In genomic region chr15:73753250-73754130, GRCh38 we compare ENCODE assay signal across 9 cellular contexts. TPM values are rescaled to one million over a fixed set of nuclear protein-coding genes. Genes with fewer than 3 reads are reported as not detected.
DNase-seq lines count a peak whose midpoint lies in the region; ATAC-seq and TF ChIP-seq lines count a peak whose summit lies in the region.
"Had no signal": no experiment of that assay in that cellular context is flagged by ENCODE, and none has a peak within 500 bp of the region (broad histone marks: within the 10 kb centered on the region; RNA-seq: fewer than 3 reads in every experiment).

TSS of gene INSYN1 (minus strand) at chr15:73753351. CDS start at chr15:73751130, 2,221 bp downstream.

- H3K4me3 ChIP-seq in AG10803 (ENCODE audit: low read length) (peak within 1 kb of the TSS; percentile 58), SK-N-MC (peak within 1 kb of the TSS; percentile 68), neural progenitor cell (peak within 1 kb of the TSS; percentile 71)

- no peaks in the 10 kb centered on the region for H3K9me3 ChIP-seq in SK-N-MC (ENCODE audit: low read depth, low read length)
- H3K9me3 ChIP-seq in neural progenitor cell (ENCODE audit: low read depth), result no peaks in the 10 kb centered on the region

- peaks cover 7% of the 10 kb centered on the region for H4K20me1 ChIP-seq in neural progenitor cell (ENCODE audit: low read depth)

- H3K4me1 Mint-ChIP-seq in neural progenitor cell, result peaks cover 36% of the 10 kb centered on the region

- H3K9ac ChIP-seq in SK-N-MC (ENCODE audit: insufficient read length) (no peak within 1 kb of the TSS), neural progenitor cell (no peak within 1 kb of the TSS)

- peak within 1 kb of the TSS; percentile 39 for H3K27ac Mint-ChIP-seq in neural progenitor cell

- H3K79me2 ChIP-seq in neural progenitor cell (ENCODE audit: low read depth), result no peaks in the 10 kb centered on the region

- peaks cover 22% of the 10 kb centered on the region for H3K4me1 ChIP-seq in neural progenitor cell

- peaks cover 8% of the 10 kb centered on the region for H3K27me3 Mint-ChIP-seq in neural progenitor cell (ENCODE audit: insufficient read depth, low read depth)

- H3K27ac ChIP-seq in SK-N-MC, result no peak within 1 kb of the TSS
- H3K27ac ChIP-seq in neural progenitor cell, result no peak within 1 kb of the TSS

- H3K27me3 ChIP-seq in neural progenitor cell, result peaks cover 46% of the 10 kb centered on the region

- no peaks in the 10 kb centered on the region for H3K9me3 Mint-ChIP-seq in neural progenitor cell

- ATAC-seq in GM19023 (IDR thresholded peaks at IDR 0.05; ENCODE audit: unreplicated experiment), result no peak

- no peaks in the 10 kb centered on the region for H3K36me3 Mint-ChIP-seq in neural progenitor cell

- H3K4me3 Mint-ChIP-seq in neural progenitor cell, result peak within 1 kb of the TSS; percentile 82

- peak within 1 kb of the TSS; percentile 100 for H3K4me2 ChIP-seq in neural progenitor cell

- H3K36me3 ChIP-seq in SK-N-MC (ENCODE audit: insufficient read depth, low read length) (no peaks in the 10 kb centered on the region), neural progenitor cell (no peaks in the 10 kb centered on the region)

- DNase-seq in AG10803 (ENCODE audit: low read depth) (peak; percentile 48), SK-N-MC (ENCODE audit: low read depth, low spot score) (no peak), glomerular visceral epithelial cell (ENCODE audit: extremely low spot score) (peak; percentile 7), neural progenitor cell (ENCODE audit: low spot score) (peak; percentile 65), NOMO-1 (lab: John Stamatoyannopoulos, UW; ENCODE audit: unreplicated experiment in 2 of 2) (no peak), NK-92 (lab: John Stamatoyannopoulos, UW; ENCODE audit: unreplicated experiment) (no peak), activated T-cell treated with anti-CD3 and anti-CD28 coated beads for 4 hours (no peak)
- DNase-seq: cortex of kidney had no signal

- H2AFZ ChIP-seq in neural progenitor cell (replicated peaks), result peak within 1 kb of the TSS; percentile 97

- TF ChIP-seq CTCF in AG10803 (conservative IDR thresholded peaks at IDR 0.05; ENCODE audit: low read length) (no peak), neural progenitor cell (IDR thresholded peaks at IDR 0.05) (no peak)

- H3F3A ChIP-seq in neural progenitor cell (ENCODE audit: low read depth), result peaks cover 14% of the 10 kb centered on the region

RNA-seq across cellular contexts. Expression of gene INSYN1, which starts in this region (rescaled TPM):
- 0.17 and 1.1 TPM in 2 replicates for total RNA-seq in neural progenitor cell (ENCODE audit: low replicate concordance)

Comparison
In these comparisons a context has a peak if more than half of its experiments do, and no peak if none do; other contexts are left out.
1. DNase-seq: peak in AG10803 (single experiment), glomerular visceral epithelial cell (single experiment) and neural progenitor cell (single experiment); none in SK-N-MC (single experiment), NOMO-1 (0 of 2), NK-92 (single experiment) and activated T-cell treated with anti-CD3 and anti-CD28 coated beads for 4 hours (single experiment).
2. Peak in every context shown above with its lines, with median percentiles within 50 percentile points of each other: H3K4me3 ChIP-seq.